ENCODE assay signal across 11 cellular contexts in the genomic region with DNA sequence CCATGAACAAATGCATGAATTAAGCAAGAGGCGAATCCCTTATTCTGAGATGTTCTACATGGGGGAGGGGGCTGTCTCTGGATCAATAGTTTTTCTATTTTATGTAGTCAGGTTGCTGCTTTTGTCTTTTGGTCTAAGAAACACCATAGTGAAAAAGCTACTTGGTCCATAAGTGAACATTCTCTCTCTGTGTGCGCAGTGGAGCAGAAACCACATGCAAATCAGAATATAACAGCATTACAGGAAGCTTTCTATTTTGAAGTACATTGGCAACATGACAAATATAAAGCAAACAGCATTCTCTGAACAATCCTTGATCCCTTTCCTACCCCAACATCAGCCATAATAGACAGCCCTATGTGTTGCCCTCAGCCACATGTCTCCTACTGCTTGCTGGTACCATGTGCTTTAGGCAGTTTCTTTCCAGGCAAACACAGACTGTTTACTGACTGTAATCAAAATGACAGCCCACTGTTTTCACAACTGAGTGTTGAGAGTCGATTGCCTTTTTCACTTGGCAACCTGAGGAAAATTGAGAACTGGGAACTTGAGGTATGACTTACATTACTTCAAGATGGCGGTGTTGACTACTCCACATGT. TPM values are rescaled to one million over a fixed set of nuclear protein-coding genes. Genes with fewer than 3 reads are reported as not detected.
DNase-seq lines count a peak whose midpoint lies in the region; ATAC-seq and TF ChIP-seq lines count a peak whose summit lies in the region.
"Had no signal": no experiment of that assay in that cellular context is flagged by ENCODE, and none has a peak within 500 bp of the region (broad histone marks: within the 10 kb centered on the region; RNA-seq: fewer than 3 reads in every experiment).

No MANE protein-coding gene starts in this region.

- H3K27ac Mint-ChIP-seq in endodermal cell = no peak overlapping the region

- H3K4me1 ChIP-seq in endodermal cell (ENCODE audit: control insufficient read depth, insufficient read depth, low read length) = no peaks in the 10 kb centered on the region

- H3K36me3 ChIP-seq in endodermal cell (ENCODE audit: control insufficient read depth, insufficient read depth, low read length) = no peaks in the 10 kb centered on the region

- no peak overlapping the region for H3K9ac ChIP-seq in endodermal cell (ENCODE audit: extremely low read depth, low read length, poor library complexity, severe bottlenecking)

- 89 to 91% methylated on average over 3 to 4 of the region's 4 CpGs for WGBS in endodermal cell (ENCODE audit: insufficient coverage in 1 of 2, insufficient read length in 1 of 2), 2 experiments

- no peaks in the 10 kb centered on the region for H3K9me3 ChIP-seq in endodermal cell (ENCODE audit: control insufficient read depth, low read length)

- peaks cover 9% of the 10 kb centered on the region for H3K4me1 Mint-ChIP-seq in endodermal cell
- H3K4me1 Mint-ChIP-seq: central memory CD8-positive, alpha-beta T cell had no signal

- H3K4me3 ChIP-seq in endodermal cell (ENCODE audit: low read length) = no peak overlapping the region

- H3K27me3 Mint-ChIP-seq in endodermal cell (ENCODE audit: insufficient read depth) = no peaks in the 10 kb centered on the region
- H3K27me3 Mint-ChIP-seq: central memory CD8-positive, alpha-beta T cell had no signal

- DNase-seq in NCI-H526 (lab: John Stamatoyannopoulos, UW) = peak; percentile 91 to 96
- no peak for DNase-seq in NCI-H82 treated with DMSO at 0.1 percent for 48 hours (lab: John Stamatoyannopoulos, UW; ENCODE audit: unreplicated experiment)
- no peak for DNase-seq in endodermal cell
- DNase-seq in CD1c-positive myeloid dendritic cell (ENCODE audit: extremely low spot score) = no peak
- DNase-seq in ureter (ENCODE audit: low spot score) = no peak
- DNase-seq: Calu3, occipital lobe had no signal

- no peaks in the 10 kb centered on the region for H3K36me3 Mint-ChIP-seq in endodermal cell (ENCODE audit: low read depth)

- H3K27ac ChIP-seq in endodermal cell (ENCODE audit: low read depth, low read length) = no peak overlapping the region

- no peaks in the 10 kb centered on the region for H3K27me3 ChIP-seq in endodermal cell (ENCODE audit: control insufficient read depth, insufficient read depth, low read length, poor library complexity, severe bottlenecking)

- ATAC-seq in GM18499 (IDR thresholded peaks at IDR 0.05; ENCODE audit: insufficient read depth, unreplicated experiment) (peak; percentile 94), GM21515 (IDR thresholded peaks at IDR 0.05; ENCODE audit: unreplicated experiment) (peak; percentile 97), HG03175 (IDR thresholded peaks at IDR 0.05; ENCODE audit: unreplicated experiment) (peak; percentile 94)

- H3K9me3 Mint-ChIP-seq in endodermal cell = no peaks in the 10 kb centered on the region
- H3K9me3 Mint-ChIP-seq: central memory CD8-positive, alpha-beta T cell had no signal

- no peak for TF ChIP-seq CTCF in endodermal cell (conservative IDR thresholded peaks at IDR 0.05)

- H3K4me3 Mint-ChIP-seq in endodermal cell = no peak overlapping the region
- H3K4me3 Mint-ChIP-seq: central memory CD8-positive, alpha-beta T cell had no signal

RNA-seq across cellular contexts. Expression of gene SCN3A, which starts 10.6 kb away (rescaled TPM):
- under 1 TPM; 0.09 to 0.24 TPM for total RNA-seq in endodermal cell
- 8.5 TPM for polyA plus RNA-seq in endodermal cell (2013, experiment 1 of 2)
- polyA plus RNA-seq in endodermal cell (2013, experiment 2 of 2) = 8.1 TPM
- 0.83 TPM for total RNA-seq in ureter

RNA-seq across cellular contexts. Expression of gene SCN2A, which starts 45.9 kb away (rescaled TPM):
- under 1 TPM; 0.15 to 0.20 TPM for total RNA-seq in endodermal cell
- polyA plus RNA-seq in endodermal cell (2013, experiment 1 of 2) = 0.18 TPM
- polyA plus RNA-seq in endodermal cell (2013, experiment 2 of 2) = 0.12 TPM
- total RNA-seq in ureter = 0.29 TPM

Comparison
In these comparisons a context has a peak if more than half of its experiments do, and no peak if none do; other contexts are left out.
1. DNase-seq: peak in NCI-H526 (2 of 2); none in NCI-H82 treated with DMSO at 0.1 percent for 48 hours (single experiment), endodermal cell (single experiment), CD1c-positive myeloid dendritic cell (single experiment) and ureter (single experiment).
2. Peak in every context shown above with its lines, with median percentiles within 50 percentile points of each other: ATAC-seq.